ENCODE assay signal across 1 cellular context in genomic region chr4:168557658-168558057, GRCh38.
TF ChIP-seq lines count a peak whose summit lies in the region.

No MANE protein-coding gene starts in this region.

TF ChIP-seq in IMR-90, 13 proteins besides CTCF, POLR2A, EP300 and RAD21 (continued from another document):
- TF ChIP-seq RCOR1 (IDR thresholded peaks at IDR 0.05; ENCODE audit: insufficient replicate concordance, low read length): no peak
- TF ChIP-seq CHD1 (IDR thresholded peaks at IDR 0.05; ENCODE audit: low read depth, low read length): no peak
- no peak for TF ChIP-seq SMC3 (IDR thresholded peaks at IDR 0.05; ENCODE audit: low read depth, low read length)
- no peak for TF ChIP-seq BHLHE40 (IDR thresholded peaks at IDR 0.05; ENCODE audit: low read depth, low read length)
- TF ChIP-seq ELK1 (IDR thresholded peaks at IDR 0.05; ENCODE audit: borderline replicate concordance, low read depth, low read length): no peak
- no peak for TF ChIP-seq MAFK (IDR thresholded peaks at IDR 0.05; ENCODE audit: low read depth, low read length)
- no peak for TF ChIP-seq FOS (IDR thresholded peaks at IDR 0.05; ENCODE audit: low read depth, low read length)
